8 cellular contexts compared by ENCODE assay signal in genomic region chrX:134622056-134622812, GRCh38.
DNase-seq lines count a peak whose midpoint lies in the region; ATAC-seq lines count a peak whose summit lies in the region.

No MANE protein-coding gene starts in this region.

- peak; percentile 84 for ATAC-seq in HG03175 (IDR thresholded peaks at IDR 0.05; ENCODE audit: unreplicated experiment)

- DNase-seq in CD1c-positive myeloid dendritic cell (ENCODE audit: extremely low spot score): peak; percentile 16
- DNase-seq in GM19238 (ENCODE audit: insufficient read length, low spot score): peak; percentile 16
- DNase-seq in SW480 (ENCODE audit: low spot score): peak; percentile 73
- DNase-seq in hepatic stellate cell (ENCODE audit: low spot score): peak; percentile 63
- no peak for DNase-seq in NCI-H1436 treated with DMSO at 0.1 percent for 48 hours (lab: John Stamatoyannopoulos, UW)
- no peak for DNase-seq in activated gamma-delta T cell treated with Interleukin-2 at 50 U/mL for 16 hours
- no peak for DNase-seq in OCI-M2 (lab: John Stamatoyannopoulos, UW; ENCODE audit: unreplicated experiment)

Comparison
In these comparisons a context has a peak if more than half of its experiments do, and no peak if none do; other contexts are left out.
1. DNase-seq: peak in CD1c-positive myeloid dendritic cell (single experiment), GM19238 (single experiment), SW480 (single experiment) and hepatic stellate cell (single experiment); none in NCI-H1436 treated with DMSO at 0.1 percent for 48 hours (single experiment), activated gamma-delta T cell treated with Interleukin-2 at 50 U/mL for 16 hours (single experiment) and OCI-M2 (single experiment).